Comparison of ENCODE assay signal across 8 cellular contexts in the genomic region with DNA sequence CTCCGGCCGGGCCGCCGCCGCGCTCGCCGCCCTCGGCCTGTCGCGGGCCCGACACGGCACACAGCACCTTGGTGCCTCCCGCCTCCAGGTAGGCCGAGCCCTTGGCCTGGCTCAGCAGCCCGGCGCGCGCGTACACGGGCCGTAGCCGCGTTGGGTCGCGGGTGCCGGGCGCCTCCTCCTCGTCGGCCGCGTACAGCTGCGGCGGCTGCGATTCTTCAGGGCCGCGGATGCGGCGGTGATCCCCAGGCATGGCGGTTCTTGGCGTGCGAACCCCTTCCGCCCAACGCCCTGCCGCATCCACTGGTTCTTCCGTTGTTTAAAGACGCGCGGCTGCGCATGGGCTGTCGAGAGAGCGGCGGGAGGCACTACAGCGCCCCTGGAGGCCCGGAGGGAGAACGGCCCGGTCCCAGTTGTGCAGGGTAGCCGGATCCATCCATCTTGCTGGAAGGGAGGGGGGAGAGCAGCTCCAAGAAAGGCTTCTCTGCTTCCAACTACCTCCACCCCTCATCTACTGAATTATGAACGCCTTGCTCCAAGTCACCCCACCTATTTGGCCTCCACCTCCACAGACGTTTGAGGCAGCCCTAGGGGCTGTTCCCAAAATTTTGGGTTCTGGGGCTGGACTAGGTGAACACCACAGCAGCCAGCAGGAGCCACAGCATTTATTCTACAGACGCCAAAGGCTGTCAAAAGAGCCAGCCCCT. TPM values are rescaled to one million over a fixed set of nuclear protein-coding genes. Genes with fewer than 3 reads are reported as not detected.
DNase-seq lines count a peak whose midpoint lies in the region; ATAC-seq and TF ChIP-seq lines count a peak whose summit lies in the region.

A gene (minus strand): TSS at position 290 of the 704 bp plus-strand sequence. CDS start 40 bp downstream, at position 250.

- peak within 1 kb of the TSS; percentile 90 to 92 for H3K27ac Mint-ChIP-seq in activated naive CD4-positive, alpha-beta T cell treated with anti-CD3 and anti-CD28 coated beads, Interleukin-2, amount 50 U/mL, for 72 hours

- 1 to 4% (median 2%) methylated on average over 35 to 61 of the region's 61 CpGs for WGBS in ovary, 3 donors
- WGBS in thymus, result 3% methylated on average over 61 of the region's 61 CpGs

- H3K4me1 ChIP-seq in ovary (ENCODE audit: insufficient read depth) (peaks cover 2% of the 10 kb centered on the region), thymus (ENCODE audit: control insufficient read depth, insufficient read depth, low read length) (peaks cover 5% of the 10 kb centered on the region)

- peak within 1 kb of the TSS; percentile 71 for H3K4me3 ChIP-seq in ovary
- peak within 1 kb of the TSS; percentile 73 for H3K4me3 ChIP-seq in thymus (ENCODE audit: low read length)

- TF ChIP-seq CTCF in GM12872 (IDR thresholded peaks at IDR 0.05; ENCODE audit: insufficient read depth, low read depth, low read length) (peak; percentile 93), ovary (IDR thresholded peaks at IDR 0.05) (peak; percentile 89 to 96 (median 92))

- TF ChIP-seq EP300 in ovary (IDR thresholded peaks at IDR 0.05), result no peak

- H3K27ac ChIP-seq in ovary (peak within 1 kb of the TSS; percentile 46 to 62), thymus (ENCODE audit: low read depth) (peak within 1 kb of the TSS; percentile 95)

- H3K9me3 Mint-ChIP-seq in activated naive CD4-positive, alpha-beta T cell treated with anti-CD3 and anti-CD28 coated beads, Interleukin-2, amount 50 U/mL, for 72 hours, result no peaks in the 10 kb centered on the region

- intact Hi-C loops in head of caudate nucleus (cut with DNase I) (no loop called here), ovary (cut with DNase I) (loop anchor here in 1 of 4 donors (2.0 kb wide), 1 partner anchor 37 kb away; a partner anchor contains a TSS)

- H3K27me3 ChIP-seq in ovary, result no peaks in the 10 kb centered on the region
- H3K27me3 ChIP-seq in thymus (ENCODE audit: control insufficient read depth, insufficient read depth), result no peaks in the 10 kb centered on the region

- peak; percentile 45 for TF ChIP-seq POLR2A in ovary (IDR thresholded peaks at IDR 0.05)

- H3K36me3 ChIP-seq in ovary (no peaks in the 10 kb centered on the region), thymus (ENCODE audit: control insufficient read depth, insufficient read depth) (peaks cover 45% of the 10 kb centered on the region)

- H3K9me3 ChIP-seq in ovary (no peaks in the 10 kb centered on the region), thymus (ENCODE audit: control insufficient read depth) (no peaks in the 10 kb centered on the region)

- peak; percentile 83 for ATAC-seq in HG02678 (IDR thresholded peaks at IDR 0.05; ENCODE audit: unreplicated experiment)
- ATAC-seq in activated naive CD4-positive, alpha-beta T cell treated with anti-CD3 and anti-CD28 coated beads, Interleukin-2, amount 50 U/mL, for 72 hours, result peak; percentile 91

- H3K36me3 Mint-ChIP-seq in activated naive CD4-positive, alpha-beta T cell treated with anti-CD3 and anti-CD28 coated beads, Interleukin-2, amount 50 U/mL, for 72 hours, result peaks cover 4 to 19% of the 10 kb centered on the region in 2 donors

- DNase-seq in NCI-H1105 (lab: John Stamatoyannopoulos, UW), result peak; percentile 70
- peak; percentile 92 for DNase-seq in SKM-1 (lab: John Stamatoyannopoulos, UW; ENCODE audit: unreplicated experiment)
- DNase-seq in activated naive CD4-positive, alpha-beta T cell treated with anti-CD3 and anti-CD28 coated beads, Interleukin-2, amount 50 U/mL, for 72 hours (ENCODE audit: low spot score in 2 of 2), result peak; percentile 90 to 94
- peak; percentile 76 to 96 (median 93) for DNase-seq in head of caudate nucleus
- DNase-seq in ovary, result peak; percentile 87 to 93 (median 88)

RNA-seq across cellular contexts. Expression of the gene that starts here (rescaled TPM):
- 10 to 100 TPM; 20.4 to 23.3 TPM for total RNA-seq in activated naive CD4-positive, alpha-beta T cell treated with anti-CD3 and anti-CD28 coated beads, Interleukin-2, amount 50 U/mL, for 72 hours
- 10 to 100 TPM; 19.5 to 30.2 (median 22.4) TPM for total RNA-seq in ovary
- polyA plus RNA-seq in ovary (10 to 100 TPM; 12.4 to 15.5 TPM), thymus (22.8 TPM)

Comparison
In these comparisons a context has a peak if more than half of its experiments do, and no peak if none do; other contexts are left out.
1. Peak in every context shown above with its lines: DNase-seq, ATAC-seq, H3K4me3 ChIP-seq and H3K27ac ChIP-seq.